1 cellular context compared by ENCODE assay signal in genomic region chr13:45417790-45418534, GRCh38.
A peak's percentile ranks its signal among the peaks of the same experiment; 100 is the strongest.
TF ChIP-seq lines count a peak whose summit lies in the region.

Gene SLC25A30, minus strand, starts transcription at chr13:45418373. Its CDS starts 6,948 bp downstream, at chr13:45411425.

TF ChIP-seq in H1, 55 proteins besides CTCF, POLR2A, EP300 and RAD21:
- TF ChIP-seq TCF12 (IDR thresholded peaks at IDR 0.05; ENCODE audit: low read depth, low read length): no peak
- TF ChIP-seq SRF (IDR thresholded peaks at IDR 0.05; ENCODE audit: low read depth, low read length): no peak
- peak in 1 of 2 experiments; percentile 55; a peak in 2 of 4 replicates for TF ChIP-seq SIN3A (conservative IDR thresholded peaks at IDR 0.05 in 1 of 2, IDR thresholded peaks at IDR 0.05 in 1 of 2; ENCODE audit: low read depth in 1 of 2, low read length in 2 of 2)
- TF ChIP-seq SIRT6 (IDR thresholded peaks at IDR 0.05; ENCODE audit: low read length): no peak
- TF ChIP-seq BACH1 (IDR thresholded peaks at IDR 0.05; ENCODE audit: low read length): peak; percentile 71
- TF ChIP-seq NANOG (IDR thresholded peaks at IDR 0.05; ENCODE audit: insufficient read depth, low read depth, low read length, poor library complexity, severe bottlenecking): no peak
- no peak for TF ChIP-seq EZH2 (IDR thresholded peaks at IDR 0.05; ENCODE audit: low read depth, low read length, severe bottlenecking)
- TF ChIP-seq CEBPB (IDR thresholded peaks at IDR 0.05; ENCODE audit: low read depth, low read length): no peak
- peak; percentile 24 for TF ChIP-seq TAF7 (optimal IDR thresholded peaks at IDR 0.05; ENCODE audit: borderline replicate concordance, low read depth, low read length)
- 0 out of 2 replicates have a peak, but pooled peaks have one; percentile 35 for TF ChIP-seq CREB1 (IDR thresholded peaks at IDR 0.05)
- TF ChIP-seq RXRA (IDR thresholded peaks at IDR 0.05; ENCODE audit: insufficient read depth, low read depth, low read length): no peak
- TF ChIP-seq TEAD4 (IDR thresholded peaks at IDR 0.05; ENCODE audit: low read depth, low read length): no peak
- TF ChIP-seq GABPA (IDR thresholded peaks at IDR 0.05; ENCODE audit: borderline replicate concordance, insufficient read depth, low read length): no peak
- peak; percentile 18 to 54; a peak in 2 of 4 replicates for TF ChIP-seq HDAC2 (IDR thresholded peaks at IDR 0.05; ENCODE audit: borderline replicate concordance in 1 of 2, low read depth in 2 of 2, low read length in 2 of 2)
- TF ChIP-seq JUN (IDR thresholded peaks at IDR 0.05; ENCODE audit: low read depth, low read length): no peak
- TF ChIP-seq NRF1 (IDR thresholded peaks at IDR 0.05; ENCODE audit: low read depth, low read length): no peak
- TF ChIP-seq SP4 (IDR thresholded peaks at IDR 0.05; ENCODE audit: low read length): no peak
- peak; percentile 68 for TF ChIP-seq KDM4A (IDR thresholded peaks at IDR 0.05; ENCODE audit: low read depth, low read length, severe bottlenecking)
- no peak for TF ChIP-seq JUND (IDR thresholded peaks at IDR 0.05; ENCODE audit: low read length)
- TF ChIP-seq USF2 (IDR thresholded peaks at IDR 0.05; ENCODE audit: low read length): no peak
- TF ChIP-seq FOSL1 (IDR thresholded peaks at IDR 0.05; ENCODE audit: insufficient read depth, low read depth, low read length): no peak
- no peak for TF ChIP-seq ATF2 (IDR thresholded peaks at IDR 0.05; ENCODE audit: low read length)
- TF ChIP-seq EGR1 (IDR thresholded peaks at IDR 0.05; ENCODE audit: borderline replicate concordance, low read depth, low read length): no peak
- no peak for TF ChIP-seq ATF3 (IDR thresholded peaks at IDR 0.05; ENCODE audit: insufficient read depth, low read depth, low read length)
- TF ChIP-seq RNF2 (IDR thresholded peaks at IDR 0.05; ENCODE audit: borderline replicate concordance, low read depth, low read length, missing control alignments, poor library complexity, severe bottlenecking): no peak
- peak; percentile 53; the same call in 1 of the 2 replicates for TF ChIP-seq SP1 (IDR thresholded peaks at IDR 0.05; ENCODE audit: low read depth, low read length)
- TF ChIP-seq MAX (IDR thresholded peaks at IDR 0.05): peak; percentile 77
- no peak for TF ChIP-seq CBX5 (IDR thresholded peaks at IDR 0.05; ENCODE audit: low read depth, low read length)
- no peak for TF ChIP-seq YY1 (IDR thresholded peaks at IDR 0.05; ENCODE audit: low read depth, low read length)
- TF ChIP-seq GTF2F1 (IDR thresholded peaks at IDR 0.05; ENCODE audit: borderline replicate concordance, low read depth, low read length): no peak
- peak; percentile 44; the same call in 1 of the 2 replicates for TF ChIP-seq TBP (IDR thresholded peaks at IDR 0.05; ENCODE audit: low read depth, low read length)
- TF ChIP-seq RFX5 (IDR thresholded peaks at IDR 0.05; ENCODE audit: borderline replicate concordance, low read depth, low read length): no peak
- TF ChIP-seq ASH2L (IDR thresholded peaks at IDR 0.05; ENCODE audit: low read length): peak; percentile 84
- no peak for TF ChIP-seq CBX8 (IDR thresholded peaks at IDR 0.05; ENCODE audit: borderline replicate concordance, low read depth, low read length)
- no peak for TF ChIP-seq SAP30 (IDR thresholded peaks at IDR 0.05; ENCODE audit: insufficient read depth, insufficient replicate concordance, low read length)
- peak; percentile 31; the same call in 1 of the 2 replicates for TF ChIP-seq PHF8 (conservative IDR thresholded peaks at IDR 0.05; ENCODE audit: low read depth, low read length)
- no peak for TF ChIP-seq ZNF274 (IDR thresholded peaks at IDR 0.05; ENCODE audit: borderline replicate concordance, extremely low read depth, low read length)
- TF ChIP-seq CTBP2 (IDR thresholded peaks at IDR 0.05; ENCODE audit: borderline replicate concordance, insufficient read depth, insufficient read length, low read length): no peak
- no peak for TF ChIP-seq BRCA1 (IDR thresholded peaks at IDR 0.05; ENCODE audit: low read depth, low read length)
- no peak for TF ChIP-seq KDM1A (IDR thresholded peaks at IDR 0.05; ENCODE audit: borderline replicate concordance, low read length)
- TF ChIP-seq KDM5A (IDR thresholded peaks at IDR 0.05; ENCODE audit: low read length): no peak
- no peak for TF ChIP-seq CHD7 (IDR thresholded peaks at IDR 0.05; ENCODE audit: insufficient replicate concordance, low read length)
- TF ChIP-seq POLR2AphosphoS5 (IDR thresholded peaks at IDR 0.05; ENCODE audit: low read depth, low read length): no peak
- peak; percentile 63 for TF ChIP-seq TAF1 (IDR thresholded peaks at IDR 0.05; ENCODE audit: low read depth, low read length)
- peak; percentile 67 for TF ChIP-seq E2F6 (IDR thresholded peaks at IDR 0.05)
- no peak for TF ChIP-seq BCL11A (IDR thresholded peaks at IDR 0.05; ENCODE audit: low read depth in 2 of 2, low read length in 2 of 2)
- no peak for TF ChIP-seq SP2 (IDR thresholded peaks at IDR 0.05; ENCODE audit: low read length)
- no peak for TF ChIP-seq SIX5 (IDR thresholded peaks at IDR 0.05; ENCODE audit: low read depth, low read length)
- TF ChIP-seq RBBP5 (IDR thresholded peaks at IDR 0.05; ENCODE audit: borderline replicate concordance, low read depth, low read length): no peak
- TF ChIP-seq CHD1 (IDR thresholded peaks at IDR 0.05; ENCODE audit: low read depth, low read length): no peak
- TF ChIP-seq CHD2 (IDR thresholded peaks at IDR 0.05; ENCODE audit: low read length): no peak
- no peak for TF ChIP-seq MAFK (IDR thresholded peaks at IDR 0.05; ENCODE audit: low read depth, low read length)
- TF ChIP-seq HDAC6 (IDR thresholded peaks at IDR 0.05; ENCODE audit: low read depth, low read length): no peak
- TF ChIP-seq POU5F1 (IDR thresholded peaks at IDR 0.05; ENCODE audit: low read depth, low read length): no peak
- peak; percentile 34; the same call in 1 of the 2 replicates for TF ChIP-seq SUZ12 (IDR thresholded peaks at IDR 0.05; ENCODE audit: low read length)
